8 cellular contexts compared by ENCODE assay signal in genomic region chr1:196660912-196661311, GRCh38. TPM values are rescaled to one million over a fixed set of nuclear protein-coding genes. Genes with fewer than 3 reads are reported as not detected.
A peak's percentile ranks its signal among the peaks of the same experiment; 100 is the strongest.
DNase-seq lines count a peak whose midpoint lies in the region; ATAC-seq and TF ChIP-seq lines count a peak whose summit lies in the region.

No MANE protein-coding gene starts in this region.

- H3K4me1 Mint-ChIP-seq in neural crest cell, result no peaks in the 10 kb centered on the region
- H3K4me1 Mint-ChIP-seq in activated naive CD8-positive, alpha-beta T cell treated with anti-CD3 and anti-CD28 coated beads, Interleukin-2, amount 50 U/mL, for 24 hours, result no peaks in the 10 kb centered on the region

- no peaks in the 10 kb centered on the region for H3K27me3 ChIP-seq in esophagus muscularis mucosa

- H3K9me3 ChIP-seq in esophagus muscularis mucosa, result no peaks in the 10 kb centered on the region

- H3K4me1 ChIP-seq in esophagus muscularis mucosa, result peaks cover 0 to 7% (median 2%) of the 10 kb centered on the region in 4 donors

- no peak overlapping the region for H3K27ac Mint-ChIP-seq in neural crest cell (ENCODE audit: unreplicated experiment)
- no peak overlapping the region for H3K27ac Mint-ChIP-seq in activated naive CD8-positive, alpha-beta T cell treated with anti-CD3 and anti-CD28 coated beads, Interleukin-2, amount 50 U/mL, for 24 hours

- no peak for TF ChIP-seq POLR2A in esophagus muscularis mucosa (IDR thresholded peaks at IDR 0.05; ENCODE audit: low read depth)

- no peak overlapping the region for H3K27ac ChIP-seq in esophagus muscularis mucosa (replicated peaks in 1 of 4)

- TF ChIP-seq CTCF in GM10248 (IDR thresholded peaks at IDR 0.05; ENCODE audit: control extremely low read depth, extremely low read depth, low read depth, missing control alignments) (peak; percentile 34), esophagus muscularis mucosa (IDR thresholded peaks at IDR 0.05) (peak; percentile 54 to 67 (median 62)), neural crest cell (conservative IDR thresholded peaks at IDR 0.05) (peak; percentile 87)

- no peaks in the 10 kb centered on the region for H3K36me3 ChIP-seq in esophagus muscularis mucosa

- DNase-seq in GM10248 (ENCODE audit: extremely low spot score) (peak; percentile 23), KG1 (lab: John Stamatoyannopoulos, UW) (peak; percentile 57), RPMI8226 (peak; percentile 25), esophagus muscularis mucosa (ENCODE audit: extremely low spot score) (no peak), neural crest cell (ENCODE audit: low read depth, low spot score) (no peak)
- no peak for DNase-seq in activated naive CD8-positive, alpha-beta T cell treated with anti-CD3 and anti-CD28 coated beads, Interleukin-2, amount 50 U/mL, for 24 hours

- H3K27me3 Mint-ChIP-seq in neural crest cell (ENCODE audit: low read depth), result no peaks in the 10 kb centered on the region
- H3K27me3 Mint-ChIP-seq in activated naive CD8-positive, alpha-beta T cell treated with anti-CD3 and anti-CD28 coated beads, Interleukin-2, amount 50 U/mL, for 24 hours, result no peaks in the 10 kb centered on the region

- POLR2A ChIA-PET in GM10248 (lab: Yijun Ruan, JAX), result no interaction called here

- no peaks in the 10 kb centered on the region for H3K9me3 Mint-ChIP-seq in neural crest cell
- no peaks in the 10 kb centered on the region for H3K9me3 Mint-ChIP-seq in activated naive CD8-positive, alpha-beta T cell treated with anti-CD3 and anti-CD28 coated beads, Interleukin-2, amount 50 U/mL, for 24 hours

- 13% methylated on average over 4 of the region's 4 CpGs for WGBS in esophagus muscularis mucosa

- ATAC-seq in GM21786 (IDR thresholded peaks at IDR 0.05; ENCODE audit: unreplicated experiment), result peak; percentile 69
- no peak for ATAC-seq in activated naive CD8-positive, alpha-beta T cell treated with anti-CD3 and anti-CD28 coated beads, Interleukin-2, amount 50 U/mL, for 24 hours
- no peak for ATAC-seq in GM19023 (IDR thresholded peaks at IDR 0.05; ENCODE audit: unreplicated experiment)

- peak overlapping the region; percentile 27 to 37 (median 35) for H3K4me3 ChIP-seq in esophagus muscularis mucosa

- intact Hi-C loops in esophagus muscularis mucosa (cut with DNase I), result loop anchor here (2.0 to 10.0 kb wide), 3 partner anchors 306 to 514 kb away; no protein-coding TSS in a partner anchor

- no peaks in the 10 kb centered on the region for H3K36me3 Mint-ChIP-seq in neural crest cell (ENCODE audit: low read depth)
- no peaks in the 10 kb centered on the region for H3K36me3 Mint-ChIP-seq in activated naive CD8-positive, alpha-beta T cell treated with anti-CD3 and anti-CD28 coated beads, Interleukin-2, amount 50 U/mL, for 24 hours (ENCODE audit: low read depth)

- TF ChIP-seq EP300 in esophagus muscularis mucosa (IDR thresholded peaks at IDR 0.05), result no peak

- H3K4me3 Mint-ChIP-seq in neural crest cell, result no peak overlapping the region
- H3K4me3 Mint-ChIP-seq in activated naive CD8-positive, alpha-beta T cell treated with anti-CD3 and anti-CD28 coated beads, Interleukin-2, amount 50 U/mL, for 24 hours, result no peak overlapping the region

- CTCF ChIA-PET in GM10248 (lab: Yijun Ruan, JAX), result interaction anchor here (1.3 to 2.7 kb wide), 7 partner anchors 9 to 515 kb away, joined by 3 to 23 read pairs (median 5); no protein-coding TSS in a partner anchor

RNA-seq across cellular contexts. Expression of gene CFH, which starts 9.1 kb away (rescaled TPM):
- total RNA-seq in esophagus muscularis mucosa (10 to 100 TPM; 36.1 to 63.8 (median 53.1) TPM), neural crest cell (not detected in 2 replicates)

RNA-seq across cellular contexts. Expression of gene KCNT2, which starts 52.7 kb away (rescaled TPM):
- total RNA-seq in esophagus muscularis mucosa (10 to 100 TPM in 1 of 4 donors, 1 to 10 TPM in 3; 6.5 to 16.6 (median 8.0) TPM), neural crest cell (10.1 and 12.6 TPM in 2 replicates)

Comparison
In these comparisons a context has a peak if more than half of its experiments do, and no peak if none do; other contexts are left out.
1. DNase-seq: peak in GM10248 (single experiment), KG1 (single experiment) and RPMI8226 (single experiment); none in esophagus muscularis mucosa (single experiment), neural crest cell (single experiment) and activated naive CD8-positive, alpha-beta T cell treated with anti-CD3 and anti-CD28 coated beads, Interleukin-2, amount 50 U/mL, for 24 hours (single experiment).
2. CTCF ChIP-seq: peak in every context shown above with its lines; median percentile 87 in neural crest cell; 62 in esophagus muscularis mucosa; 34 in GM10248.
3. RNA of gene CFH, which starts 9.1 kb away (total RNA-seq): 36.1 to 63.8 TPM in esophagus muscularis mucosa; not detected in neural crest cell; every median in the first group is over 10 times any median in the second.